ENCODE assay signal across 28 cellular contexts in genomic region chr16:87563714-87564523, GRCh38. TPM values are rescaled to one million over a fixed set of nuclear protein-coding genes. Genes with fewer than 3 reads are reported as not detected.
"Had no signal": no experiment of that assay in that cellular context is flagged by ENCODE, and none has a peak within 500 bp of the region (broad histone marks: within the 10 kb centered on the region; RNA-seq: fewer than 3 reads in every experiment).

No MANE protein-coding gene starts in this region.

- H3K27ac ChIP-seq: brain microvascular endothelial cell, esophagus squamous epithelium, gastrocnemius medialis, neutrophil, pancreas, psoas muscle, right atrium auricular region, thyroid gland had no signal

- H3K27me3 ChIP-seq: brain microvascular endothelial cell, esophagus squamous epithelium, pancreas, right atrium auricular region, thyroid gland had no signal

- H3K36me3 Mint-ChIP-seq: memory B cell, T-cell had no signal

- H3K27ac Mint-ChIP-seq: activated naive CD4-positive, alpha-beta T cell treated with anti-CD3 and anti-CD28 coated beads for 36 hours; memory B cell had no signal

- ATAC-seq: gastrocnemius medialis; pancreas; psoas muscle; stimulated activated naive CD8-positive, alpha-beta T cell treated with anti-CD3 and anti-CD28 coated beads, Interleukin-15, Interleukin-2, amounts not matched to agents 100 U/mL and 50 U/mL, for 24 hours; T-cell had no signal

- DNase-seq: activated CD4-positive, alpha-beta T cell treated with anti-CD3 and anti-CD28 coated beads for 4 hours; activated CD4-positive, alpha-beta T cell treated with anti-CD3 and anti-CD28 coated beads, Interleukin-2, amount 50 U/mL, for 48 hours; activated CD4-positive, CD25-positive, alpha-beta regulatory T cell; activated CD8-positive, alpha-beta memory T cell treated with anti-CD3 and anti-CD28 coated beads, Interleukin-2, amount 50 U/mL, for 48 hours; activated effector memory CD4-positive, alpha-beta T cell treated with Interleukin-2 at 50 U/mL for 16 hours; activated naive CD4-positive, alpha-beta T cell treated with anti-CD3 and anti-CD28 coated beads for 36 hours; activated T-cell treated with anti-CD3 and anti-CD28 coated beads, Interleukin-2, amount 50 U/mL, for 48 hours; aorta; brain microvascular endothelial cell; central memory CD4-positive, alpha-beta T cell; effector memory CD4-positive, alpha-beta T cell; esophagus squamous epithelium; gastrocnemius medialis; head of caudate nucleus; hypothalamus; pancreas; psoas muscle; stimulated activated CD4-positive, alpha-beta T cell treated with anti-CD3 and anti-CD28 coated beads, Interleukin-4, amount 100 ng/mL, for 24 hours; stimulated activated naive CD8-positive, alpha-beta T cell treated with anti-CD3 and anti-CD28 coated beads, Interleukin-15, Interleukin-2, amounts not matched to agents 100 U/mL and 50 U/mL, for 24 hours; T-cell; T-helper 9 cell; thyroid gland had no signal

- H3K4me3 Mint-ChIP-seq: activated naive CD4-positive, alpha-beta T cell treated with anti-CD3 and anti-CD28 coated beads for 36 hours; memory B cell; T-cell had no signal

- H3K4me1 Mint-ChIP-seq: T-cell had no signal

- H3K36me3 ChIP-seq: brain microvascular endothelial cell, esophagus squamous epithelium, gastrocnemius medialis, neutrophil, pancreas, right atrium auricular region, thyroid gland had no signal

- H3K9me3 ChIP-seq: esophagus squamous epithelium, gastrocnemius medialis, neutrophil, pancreas, psoas muscle, right atrium auricular region, thyroid gland had no signal

- H3K4me3 ChIP-seq: esophagus squamous epithelium, gastrocnemius medialis, pancreas, psoas muscle, right atrium auricular region, thyroid gland had no signal

- H3K4me1 ChIP-seq: gastrocnemius medialis, pancreas, psoas muscle, right atrium auricular region, thyroid gland had no signal

- FAIRE-seq: colon, pancreas had no signal

RNA-seq across cellular contexts. Expression of gene JPH3, which starts 38.4 kb away (rescaled TPM):
- total RNA-seq: activated CD8-positive, alpha-beta memory T cell treated with anti-CD3 and anti-CD28 coated beads for 36 hours; gastrocnemius medialis; mononuclear cell; T-cell had no signal
